In genomic region chrX:68490644-68491043, GRCh38 we compare ENCODE assay signal across 10 cellular contexts. TPM values are rescaled to one million over a fixed set of nuclear protein-coding genes. Genes with fewer than 3 reads are reported as not detected.
DNase-seq lines count a peak whose midpoint lies in the region; ATAC-seq and TF ChIP-seq lines count a peak whose summit lies in the region.
"Had no signal": no experiment of that assay in that cellular context is flagged by ENCODE, and none has a peak within 500 bp of the region (broad histone marks: within the 10 kb centered on the region; RNA-seq: fewer than 3 reads in every experiment).

No MANE protein-coding gene starts in this region.

- H3K4me3 ChIP-seq in retinal pigment epithelial cell (ENCODE audit: low read length), result no peak overlapping the region

- no peak overlapping the region for H3K4me3 Mint-ChIP-seq in chondrocyte (ENCODE audit: unreplicated experiment)
- H3K4me3 Mint-ChIP-seq: CD4-positive, alpha-beta T cell had no signal

- no peaks in the 10 kb centered on the region for H3K9me3 Mint-ChIP-seq in chondrocyte (ENCODE audit: low read depth)
- H3K9me3 Mint-ChIP-seq: CD4-positive, alpha-beta T cell had no signal

- H3K36me3 Mint-ChIP-seq in chondrocyte (ENCODE audit: low read depth), result no peaks in the 10 kb centered on the region

- H3K27me3 Mint-ChIP-seq in chondrocyte (ENCODE audit: low read depth), result no peaks in the 10 kb centered on the region
- H3K27me3 Mint-ChIP-seq: CD4-positive, alpha-beta T cell had no signal

- DNase-seq in NCI-H2227 (lab: John Stamatoyannopoulos, UW; ENCODE audit: unreplicated experiment), result peak; percentile 57
- DNase-seq in NCI-H2227 treated with DMSO at 0.1 percent for 48 hours (lab: John Stamatoyannopoulos, UW), result no peak
- DNase-seq in HT1080 (ENCODE audit: low read depth), result peak; percentile 11
- no peak for DNase-seq in chondrocyte (ENCODE audit: low spot score)
- peak; percentile 3 for DNase-seq in retinal pigment epithelial cell (ENCODE audit: low read depth)
- DNase-seq in amniotic stem cell (lab: John Stamatoyannopoulos, UW), result no peak
- DNase-seq: CD4-positive, alpha-beta T cell; NCI-H1694 treated with DMSO at 0.1 percent for 48 hours had no signal

- TF ChIP-seq CTCF in chondrocyte (IDR thresholded peaks at IDR 0.05) (peak; percentile 67), retinal pigment epithelial cell (conservative IDR thresholded peaks at IDR 0.05; ENCODE audit: low read depth, low read length) (peak; percentile 51)

- H3K27ac Mint-ChIP-seq in chondrocyte (ENCODE audit: unreplicated experiment), result no peak overlapping the region
- H3K27ac Mint-ChIP-seq: CD4-positive, alpha-beta T cell had no signal

- H3K4me1 Mint-ChIP-seq in chondrocyte (ENCODE audit: low read depth), result no peaks in the 10 kb centered on the region

- no peak for ATAC-seq in HG02840 (IDR thresholded peaks at IDR 0.05; ENCODE audit: low FRiP score, unreplicated experiment)
- no peak for ATAC-seq in HG02884 (IDR thresholded peaks at IDR 0.05; ENCODE audit: unreplicated experiment)

RNA-seq across cellular contexts. Expression of gene YIPF6, which starts 8.2 kb away (rescaled TPM):
- total RNA-seq in HT1080 (2014; rRNA removed; shearing (Covaris generic)), result 17.4 and 18.5 TPM in 2 replicates
- 16.0 and 16.8 TPM in 2 replicates for polyA plus RNA-seq in HT1080 (2015; cell fraction: cytosol; rRNA removed)
- polyA plus RNA-seq in HT1080 (2015; cell fraction: nucleus; rRNA removed), result 14.4 and 15.5 TPM in 2 replicates
- total RNA-seq in chondrocyte, result 34.2 to 42.9 TPM (median 41.1 TPM) in 3 replicates

RNA-seq across cellular contexts. Expression of gene OPHN1, which starts 57.3 kb away (rescaled TPM):
- 4.9 and 7.4 TPM in 2 replicates for total RNA-seq in HT1080 (2014; rRNA removed; shearing (Covaris generic))
- polyA plus RNA-seq in HT1080 (2015; cell fraction: cytosol; rRNA removed), result 2.1 and 2.3 TPM in 2 replicates
- 5.5 and 5.7 TPM in 2 replicates for polyA plus RNA-seq in HT1080 (2015; cell fraction: nucleus; rRNA removed)
- 6.0 to 9.2 TPM (median 6.1 TPM) in 3 replicates for total RNA-seq in chondrocyte
- total RNA-seq: CD4-positive, alpha-beta T cell had no signal

Comparison
In these comparisons a context has a peak if more than half of its experiments do, and no peak if none do; other contexts are left out.
1. DNase-seq: peak in NCI-H2227 (single experiment), HT1080 (single experiment) and retinal pigment epithelial cell (single experiment); none in NCI-H2227 treated with DMSO at 0.1 percent for 48 hours (single experiment), chondrocyte (single experiment) and amniotic stem cell (single experiment).